In the genomic region with DNA sequence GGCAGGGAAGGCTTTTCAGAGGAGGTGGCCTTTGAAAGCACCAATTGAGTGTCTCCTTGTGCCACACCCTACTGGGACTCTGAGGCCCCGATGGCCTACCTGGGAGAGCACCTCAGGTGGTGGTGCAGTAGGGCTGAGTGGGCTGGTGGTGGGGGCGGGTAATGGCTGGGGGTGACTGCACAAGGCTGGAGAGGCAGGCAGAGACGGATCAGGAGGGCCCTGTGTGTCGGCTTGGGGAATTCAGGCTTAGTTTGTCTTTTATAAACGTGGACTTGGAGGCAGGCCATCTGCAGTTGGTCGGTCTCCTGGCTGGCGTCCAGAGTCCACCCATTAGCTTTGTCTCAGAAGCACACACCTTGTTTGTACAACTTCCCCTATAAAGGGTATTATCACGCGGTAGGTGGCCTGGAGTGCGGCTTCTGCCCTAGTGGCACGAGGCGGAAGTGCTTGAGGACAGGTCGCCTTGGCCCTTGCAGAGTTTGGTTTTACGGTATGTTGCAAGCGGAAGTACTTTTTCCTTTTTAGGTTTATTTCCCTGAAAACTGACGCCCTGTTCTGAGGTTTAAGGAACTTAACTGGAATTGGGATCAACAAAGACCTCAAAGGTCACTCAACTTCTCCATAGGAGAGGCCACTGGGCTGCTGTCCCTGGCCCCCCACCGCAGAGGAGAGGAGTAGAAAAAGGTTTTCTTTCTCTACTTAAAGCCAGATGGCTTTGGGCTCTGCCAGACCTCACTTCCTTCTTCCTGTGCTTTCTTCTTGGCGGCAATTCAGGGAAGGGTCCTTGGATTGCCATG, we compare ENCODE assay signal across 1 cellular context.
A peak's percentile ranks its signal among the peaks of the same experiment; 100 is the strongest.
TF ChIP-seq lines count a peak whose summit lies in the region.

No MANE protein-coding gene starts in this region.

TF ChIP-seq in K562, 482 proteins besides CTCF, POLR2A, EP300 and RAD21 (continued from another document and continues in another):
- TF ChIP-seq, protein P1, sequence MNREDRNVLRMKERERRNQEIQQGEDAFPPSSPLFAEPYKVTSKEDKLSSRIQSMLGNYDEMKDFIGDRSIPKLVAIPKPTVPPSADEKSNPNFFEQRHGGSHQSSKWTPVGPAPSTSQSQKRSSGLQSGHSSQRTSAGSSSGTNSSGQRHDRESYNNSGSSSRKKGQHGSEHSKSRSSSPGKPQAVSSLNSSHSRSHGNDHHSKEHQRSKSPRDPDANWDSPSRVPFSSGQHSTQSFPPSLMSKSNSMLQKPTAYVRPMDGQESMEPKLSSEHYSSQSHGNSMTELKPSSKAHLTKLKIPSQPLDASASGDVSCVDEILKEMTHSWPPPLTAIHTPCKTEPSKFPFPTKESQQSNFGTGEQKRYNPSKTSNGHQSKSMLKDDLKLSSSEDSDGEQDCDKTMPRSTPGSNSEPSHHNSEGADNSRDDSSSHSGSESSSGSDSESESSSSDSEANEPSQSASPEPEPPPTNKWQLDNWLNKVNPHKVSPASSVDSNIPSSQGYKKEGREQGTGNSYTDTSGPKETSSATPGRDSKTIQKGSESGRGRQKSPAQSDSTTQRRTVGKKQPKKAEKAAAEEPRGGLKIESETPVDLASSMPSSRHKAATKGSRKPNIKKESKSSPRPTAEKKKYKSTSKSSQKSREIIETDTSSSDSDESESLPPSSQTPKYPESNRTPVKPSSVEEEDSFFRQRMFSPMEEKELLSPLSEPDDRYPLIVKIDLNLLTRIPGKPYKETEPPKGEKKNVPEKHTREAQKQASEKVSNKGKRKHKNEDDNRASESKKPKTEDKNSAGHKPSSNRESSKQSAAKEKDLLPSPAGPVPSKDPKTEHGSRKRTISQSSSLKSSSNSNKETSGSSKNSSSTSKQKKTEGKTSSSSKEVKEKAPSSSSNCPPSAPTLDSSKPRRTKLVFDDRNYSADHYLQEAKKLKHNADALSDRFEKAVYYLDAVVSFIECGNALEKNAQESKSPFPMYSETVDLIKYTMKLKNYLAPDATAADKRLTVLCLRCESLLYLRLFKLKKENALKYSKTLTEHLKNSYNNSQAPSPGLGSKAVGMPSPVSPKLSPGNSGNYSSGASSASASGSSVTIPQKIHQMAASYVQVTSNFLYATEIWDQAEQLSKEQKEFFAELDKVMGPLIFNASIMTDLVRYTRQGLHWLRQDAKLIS (CRISPR knock-in tag; IDR thresholded peaks at IDR 0.05) = no peak
- TF ChIP-seq GATAD2A (IDR thresholded peaks at IDR 0.05) (peak; percentile 71; the same call in 1 of the 2 replicates), ZNF77 (CRISPR knock-in tag; IDR thresholded peaks at IDR 0.05) (no peak), ZC3H8 (IDR thresholded peaks at IDR 0.05) (no peak), ZBTB8A (IDR thresholded peaks at IDR 0.05; ENCODE audit: partially characterized antibody) (no peak), RBM22 (IDR thresholded peaks at IDR 0.05; ENCODE audit: low read depth, low read length, poor library complexity, severe bottlenecking) (no peak), BRCA1 (IDR thresholded peaks at IDR 0.05) (no peak), BRCA1 (CRISPR knock-in tag; IDR thresholded peaks at IDR 0.05) (no peak), ZC3H11A (IDR thresholded peaks at IDR 0.05; ENCODE audit: low read depth, low read length) (no peak), ARID2 (IDR thresholded peaks at IDR 0.05) (no peak), HMG20B (CRISPR knock-in tag; IDR thresholded peaks at IDR 0.05) (no peak), HDAC6 (IDR thresholded peaks at IDR 0.05; ENCODE audit: low read depth, low read length) (no peak), CREBBP (IDR thresholded peaks at IDR 0.05; ENCODE audit: low read depth, low read length) (no peak), HDGF (IDR thresholded peaks at IDR 0.05) (no peak), TRIM24 (IDR thresholded peaks at IDR 0.05) (no peak), TFAM (CRISPR knock-in tag; conservative IDR thresholded peaks at IDR 0.05) (no peak), ZNF274 (IDR thresholded peaks at IDR 0.05; ENCODE audit: borderline replicate concordance, low read depth, low read length) (no peak), RBFOX2 (IDR thresholded peaks at IDR 0.05; ENCODE audit: low read depth, low read length) (peak; percentile 56; the same call in 1 of the 2 replicates), NR3C1 (CRISPR knock-in tag; IDR thresholded peaks at IDR 0.05) (no peak), ZNF140 (CRISPR knock-in tag; IDR thresholded peaks at IDR 0.05) (no peak)
- TF ChIP-seq, protein P2, sequence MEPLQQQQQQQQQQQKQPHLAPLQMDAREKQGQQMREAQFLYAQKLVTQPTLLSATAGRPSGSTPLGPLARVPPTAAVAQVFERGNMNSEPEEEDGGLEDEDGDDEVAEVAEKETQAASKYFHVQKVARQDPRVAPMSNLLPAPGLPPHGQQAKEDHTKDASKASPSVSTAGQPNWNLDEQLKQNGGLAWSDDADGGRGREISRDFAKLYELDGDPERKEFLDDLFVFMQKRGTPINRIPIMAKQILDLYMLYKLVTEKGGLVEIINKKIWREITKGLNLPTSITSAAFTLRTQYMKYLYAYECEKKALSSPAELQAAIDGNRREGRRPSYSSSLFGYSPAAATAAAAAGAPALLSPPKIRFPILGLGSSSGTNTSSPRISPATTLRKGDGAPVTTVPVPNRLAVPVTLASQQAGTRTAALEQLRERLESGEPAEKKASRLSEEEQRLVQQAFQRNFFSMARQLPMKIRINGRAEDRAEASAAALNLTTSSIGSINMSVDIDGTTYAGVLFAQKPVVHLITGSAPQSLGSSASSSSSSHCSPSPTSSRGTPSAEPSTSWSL (CRISPR knock-in tag; IDR thresholded peaks at IDR 0.05; ENCODE audit: borderline replicate concordance) = no peak
- TF ChIP-seq, protein P3, sequence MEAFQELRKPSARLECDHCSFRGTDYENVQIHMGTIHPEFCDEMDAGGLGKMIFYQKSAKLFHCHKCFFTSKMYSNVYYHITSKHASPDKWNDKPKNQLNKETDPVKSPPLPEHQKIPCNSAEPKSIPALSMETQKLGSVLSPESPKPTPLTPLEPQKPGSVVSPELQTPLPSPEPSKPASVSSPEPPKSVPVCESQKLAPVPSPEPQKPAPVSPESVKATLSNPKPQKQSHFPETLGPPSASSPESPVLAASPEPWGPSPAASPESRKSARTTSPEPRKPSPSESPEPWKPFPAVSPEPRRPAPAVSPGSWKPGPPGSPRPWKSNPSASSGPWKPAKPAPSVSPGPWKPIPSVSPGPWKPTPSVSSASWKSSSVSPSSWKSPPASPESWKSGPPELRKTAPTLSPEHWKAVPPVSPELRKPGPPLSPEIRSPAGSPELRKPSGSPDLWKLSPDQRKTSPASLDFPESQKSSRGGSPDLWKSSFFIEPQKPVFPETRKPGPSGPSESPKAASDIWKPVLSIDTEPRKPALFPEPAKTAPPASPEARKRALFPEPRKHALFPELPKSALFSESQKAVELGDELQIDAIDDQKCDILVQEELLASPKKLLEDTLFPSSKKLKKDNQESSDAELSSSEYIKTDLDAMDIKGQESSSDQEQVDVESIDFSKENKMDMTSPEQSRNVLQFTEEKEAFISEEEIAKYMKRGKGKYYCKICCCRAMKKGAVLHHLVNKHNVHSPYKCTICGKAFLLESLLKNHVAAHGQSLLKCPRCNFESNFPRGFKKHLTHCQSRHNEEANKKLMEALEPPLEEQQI (IDR thresholded peaks at IDR 0.05) = no peak
- TF ChIP-seq, protein P4, sequence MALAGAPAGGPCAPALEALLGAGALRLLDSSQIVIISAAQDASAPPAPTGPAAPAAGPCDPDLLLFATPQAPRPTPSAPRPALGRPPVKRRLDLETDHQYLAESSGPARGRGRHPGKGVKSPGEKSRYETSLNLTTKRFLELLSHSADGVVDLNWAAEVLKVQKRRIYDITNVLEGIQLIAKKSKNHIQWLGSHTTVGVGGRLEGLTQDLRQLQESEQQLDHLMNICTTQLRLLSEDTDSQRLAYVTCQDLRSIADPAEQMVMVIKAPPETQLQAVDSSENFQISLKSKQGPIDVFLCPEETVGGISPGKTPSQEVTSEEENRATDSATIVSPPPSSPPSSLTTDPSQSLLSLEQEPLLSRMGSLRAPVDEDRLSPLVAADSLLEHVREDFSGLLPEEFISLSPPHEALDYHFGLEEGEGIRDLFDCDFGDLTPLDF (CRISPR knock-in tag; IDR thresholded peaks at IDR 0.05) = no peak
- TF ChIP-seq, protein P5, sequence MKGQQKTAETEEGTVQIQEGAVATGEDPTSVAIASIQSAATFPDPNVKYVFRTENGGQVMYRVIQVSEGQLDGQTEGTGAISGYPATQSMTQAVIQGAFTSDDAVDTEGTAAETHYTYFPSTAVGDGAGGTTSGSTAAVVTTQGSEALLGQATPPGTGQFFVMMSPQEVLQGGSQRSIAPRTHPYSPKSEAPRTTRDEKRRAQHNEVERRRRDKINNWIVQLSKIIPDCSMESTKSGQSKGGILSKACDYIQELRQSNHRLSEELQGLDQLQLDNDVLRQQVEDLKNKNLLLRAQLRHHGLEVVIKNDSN (CRISPR knock-in tag; IDR thresholded peaks at IDR 0.05) = no peak
- TF ChIP-seq, protein P6, sequence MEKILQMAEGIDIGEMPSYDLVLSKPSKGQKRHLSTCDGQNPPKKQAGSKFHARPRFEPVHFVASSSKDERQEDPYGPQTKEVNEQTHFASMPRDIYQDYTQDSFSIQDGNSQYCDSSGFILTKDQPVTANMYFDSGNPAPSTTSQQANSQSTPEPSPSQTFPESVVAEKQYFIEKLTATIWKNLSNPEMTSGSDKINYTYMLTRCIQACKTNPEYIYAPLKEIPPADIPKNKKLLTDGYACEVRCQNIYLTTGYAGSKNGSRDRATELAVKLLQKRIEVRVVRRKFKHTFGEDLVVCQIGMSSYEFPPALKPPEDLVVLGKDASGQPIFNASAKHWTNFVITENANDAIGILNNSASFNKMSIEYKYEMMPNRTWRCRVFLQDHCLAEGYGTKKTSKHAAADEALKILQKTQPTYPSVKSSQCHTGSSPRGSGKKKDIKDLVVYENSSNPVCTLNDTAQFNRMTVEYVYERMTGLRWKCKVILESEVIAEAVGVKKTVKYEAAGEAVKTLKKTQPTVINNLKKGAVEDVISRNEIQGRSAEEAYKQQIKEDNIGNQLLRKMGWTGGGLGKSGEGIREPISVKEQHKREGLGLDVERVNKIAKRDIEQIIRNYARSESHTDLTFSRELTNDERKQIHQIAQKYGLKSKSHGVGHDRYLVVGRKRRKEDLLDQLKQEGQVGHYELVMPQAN (IDR thresholded peaks at IDR 0.05; ENCODE audit: borderline replicate concordance) = 0 out of 2 replicates have a peak, but pooled peaks have one; percentile 15
- TF ChIP-seq, protein P7, sequence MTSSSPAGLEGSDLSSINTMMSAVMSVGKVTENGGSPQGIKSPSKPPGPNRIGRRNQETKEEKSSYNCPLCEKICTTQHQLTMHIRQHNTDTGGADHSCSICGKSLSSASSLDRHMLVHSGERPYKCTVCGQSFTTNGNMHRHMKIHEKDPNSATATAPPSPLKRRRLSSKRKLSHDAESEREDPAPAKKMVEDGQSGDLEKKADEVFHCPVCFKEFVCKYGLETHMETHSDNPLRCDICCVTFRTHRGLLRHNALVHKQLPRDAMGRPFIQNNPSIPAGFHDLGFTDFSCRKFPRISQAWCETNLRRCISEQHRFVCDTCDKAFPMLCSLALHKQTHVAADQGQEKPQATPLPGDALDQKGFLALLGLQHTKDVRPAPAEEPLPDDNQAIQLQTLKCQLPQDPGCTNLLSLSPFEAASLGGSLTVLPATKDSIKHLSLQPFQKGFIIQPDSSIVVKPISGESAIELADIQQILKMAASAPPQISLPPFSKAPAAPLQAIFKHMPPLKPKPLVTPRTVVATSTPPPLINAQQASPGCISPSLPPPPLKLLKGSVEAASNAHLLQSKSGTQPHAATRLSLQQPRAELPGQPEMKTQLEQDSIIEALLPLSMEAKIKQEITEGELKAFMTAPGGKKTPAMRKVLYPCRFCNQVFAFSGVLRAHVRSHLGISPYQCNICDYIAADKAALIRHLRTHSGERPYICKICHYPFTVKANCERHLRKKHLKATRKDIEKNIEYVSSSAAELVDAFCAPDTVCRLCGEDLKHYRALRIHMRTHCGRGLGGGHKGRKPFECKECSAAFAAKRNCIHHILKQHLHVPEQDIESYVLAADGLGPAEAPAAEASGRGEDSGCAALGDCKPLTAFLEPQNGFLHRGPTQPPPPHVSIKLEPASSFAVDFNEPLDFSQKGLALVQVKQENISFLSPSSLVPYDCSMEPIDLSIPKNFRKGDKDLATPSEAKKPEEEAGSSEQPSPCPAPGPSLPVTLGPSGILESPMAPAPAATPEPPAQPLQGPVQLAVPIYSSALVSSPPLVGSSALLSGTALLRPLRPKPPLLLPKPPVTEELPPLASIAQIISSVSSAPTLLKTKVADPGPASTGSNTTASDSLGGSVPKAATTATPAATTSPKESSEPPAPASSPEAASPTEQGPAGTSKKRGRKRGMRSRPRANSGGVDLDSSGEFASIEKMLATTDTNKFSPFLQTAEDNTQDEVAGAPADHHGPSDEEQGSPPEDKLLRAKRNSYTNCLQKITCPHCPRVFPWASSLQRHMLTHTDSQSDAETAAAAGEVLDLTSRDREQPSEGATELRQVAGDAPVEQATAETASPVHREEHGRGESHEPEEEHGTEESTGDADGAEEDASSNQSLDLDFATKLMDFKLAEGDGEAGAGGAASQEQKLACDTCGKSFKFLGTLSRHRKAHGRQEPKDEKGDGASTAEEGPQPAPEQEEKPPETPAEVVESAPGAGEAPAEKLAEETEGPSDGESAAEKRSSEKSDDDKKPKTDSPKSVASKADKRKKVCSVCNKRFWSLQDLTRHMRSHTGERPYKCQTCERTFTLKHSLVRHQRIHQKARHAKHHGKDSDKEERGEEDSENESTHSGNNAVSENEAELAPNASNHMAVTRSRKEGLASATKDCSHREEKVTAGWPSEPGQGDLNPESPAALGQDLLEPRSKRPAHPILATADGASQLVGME (CRISPR knock-in tag; IDR thresholded peaks at IDR 0.05) = 0 out of 2 replicates have a peak, but pooled peaks have one; percentile 59
- TF ChIP-seq, protein P8, sequence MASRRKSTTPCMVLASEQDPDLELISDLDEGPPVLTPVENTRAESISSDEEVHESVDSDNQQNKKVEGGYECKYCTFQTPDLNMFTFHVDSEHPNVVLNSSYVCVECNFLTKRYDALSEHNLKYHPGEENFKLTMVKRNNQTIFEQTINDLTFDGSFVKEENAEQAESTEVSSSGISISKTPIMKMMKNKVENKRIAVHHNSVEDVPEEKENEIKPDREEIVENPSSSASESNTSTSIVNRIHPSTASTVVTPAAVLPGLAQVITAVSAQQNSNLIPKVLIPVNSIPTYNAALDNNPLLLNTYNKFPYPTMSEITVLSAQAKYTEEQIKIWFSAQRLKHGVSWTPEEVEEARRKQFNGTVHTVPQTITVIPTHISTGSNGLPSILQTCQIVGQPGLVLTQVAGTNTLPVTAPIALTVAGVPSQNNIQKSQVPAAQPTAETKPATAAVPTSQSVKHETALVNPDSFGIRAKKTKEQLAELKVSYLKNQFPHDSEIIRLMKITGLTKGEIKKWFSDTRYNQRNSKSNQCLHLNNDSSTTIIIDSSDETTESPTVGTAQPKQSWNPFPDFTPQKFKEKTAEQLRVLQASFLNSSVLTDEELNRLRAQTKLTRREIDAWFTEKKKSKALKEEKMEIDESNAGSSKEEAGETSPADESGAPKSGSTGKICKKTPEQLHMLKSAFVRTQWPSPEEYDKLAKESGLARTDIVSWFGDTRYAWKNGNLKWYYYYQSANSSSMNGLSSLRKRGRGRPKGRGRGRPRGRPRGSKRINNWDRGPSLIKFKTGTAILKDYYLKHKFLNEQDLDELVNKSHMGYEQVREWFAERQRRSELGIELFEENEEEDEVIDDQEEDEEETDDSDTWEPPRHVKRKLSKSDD (conservative IDR thresholded peaks at IDR 0.05; ENCODE audit: low read length) = no peak
- TF ChIP-seq, protein P9, sequence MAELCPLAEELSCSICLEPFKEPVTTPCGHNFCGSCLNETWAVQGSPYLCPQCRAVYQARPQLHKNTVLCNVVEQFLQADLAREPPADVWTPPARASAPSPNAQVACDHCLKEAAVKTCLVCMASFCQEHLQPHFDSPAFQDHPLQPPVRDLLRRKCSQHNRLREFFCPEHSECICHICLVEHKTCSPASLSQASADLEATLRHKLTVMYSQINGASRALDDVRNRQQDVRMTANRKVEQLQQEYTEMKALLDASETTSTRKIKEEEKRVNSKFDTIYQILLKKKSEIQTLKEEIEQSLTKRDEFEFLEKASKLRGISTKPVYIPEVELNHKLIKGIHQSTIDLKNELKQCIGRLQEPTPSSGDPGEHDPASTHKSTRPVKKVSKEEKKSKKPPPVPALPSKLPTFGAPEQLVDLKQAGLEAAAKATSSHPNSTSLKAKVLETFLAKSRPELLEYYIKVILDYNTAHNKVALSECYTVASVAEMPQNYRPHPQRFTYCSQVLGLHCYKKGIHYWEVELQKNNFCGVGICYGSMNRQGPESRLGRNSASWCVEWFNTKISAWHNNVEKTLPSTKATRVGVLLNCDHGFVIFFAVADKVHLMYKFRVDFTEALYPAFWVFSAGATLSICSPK (IDR thresholded peaks at IDR 0.05; ENCODE audit: borderline replicate concordance) = no peak
